5 cellular contexts compared by ENCODE assay signal in the genomic region with DNA sequence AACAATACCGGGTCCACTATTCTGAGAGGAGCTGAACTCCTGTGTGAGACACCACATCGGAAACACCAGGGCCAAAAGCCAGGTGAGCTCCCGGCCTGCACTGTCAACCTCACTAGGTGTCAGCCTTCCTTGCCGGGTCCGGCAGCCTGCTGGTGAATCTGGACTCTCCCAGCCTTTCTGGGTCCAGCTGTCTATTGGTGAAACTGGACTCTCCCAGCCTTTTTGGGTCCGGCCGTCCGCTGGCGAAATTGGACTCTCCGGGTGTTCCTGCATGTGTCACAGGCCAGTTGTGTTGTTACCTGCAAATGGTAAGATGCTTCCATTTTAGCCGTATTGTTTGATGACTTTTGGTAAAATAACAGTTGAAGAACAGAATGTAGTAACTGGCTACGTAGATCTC.
"Had no signal": no experiment of that assay in that cellular context is flagged by ENCODE, and none has a peak within 500 bp of the region (broad histone marks: within the 10 kb centered on the region; RNA-seq: fewer than 3 reads in every experiment).

No MANE protein-coding gene starts in this region.

- H3K4me3 Mint-ChIP-seq: GM23338, H9 had no signal

- H3K27ac Mint-ChIP-seq: GM23338, H9 had no signal

- H3K4me3 ChIP-seq: GM23338, K562 had no signal

- DNase-seq: H9, HCEC 1CT, IMR-90 had no signal

- H3K4me2 ChIP-seq: GM23338 had no signal

- H2AFZ ChIP-seq: GM23338 had no signal
